ENCODE assay signal across 28 cellular contexts in genomic region chr10:115525141-115525540, GRCh38.
"Had no signal": no experiment of that assay in that cellular context is flagged by ENCODE, and none has a peak within 500 bp of the region (broad histone marks: within the 10 kb centered on the region; RNA-seq: fewer than 3 reads in every experiment).

No MANE protein-coding gene starts in this region.

- H3K4me1 ChIP-seq: gastrocnemius medialis, left lung, lower lobe of right lung, vagina had no signal

- H3K4me3 ChIP-seq: coronary artery, dorsolateral prefrontal cortex, gastrocnemius medialis, left lung, lower lobe of right lung, thoracic aorta, vagina had no signal

- H3K27me3 ChIP-seq: brain microvascular endothelial cell, dorsolateral prefrontal cortex, gastrocnemius medialis, left lung, vagina had no signal

- H3K9me3 ChIP-seq: gastrocnemius medialis had no signal

- H3K27ac ChIP-seq: brain microvascular endothelial cell, coronary artery, dorsolateral prefrontal cortex, gastrocnemius medialis, left lung, lower lobe of right lung, thoracic aorta, vagina, WERI-Rb-1 had no signal

- H3K36me3 ChIP-seq: brain microvascular endothelial cell, gastrocnemius medialis, left lung, lower lobe of right lung, thoracic aorta, vagina, WERI-Rb-1 had no signal

- DNase-seq: activated CD4-positive, alpha-beta memory T cell treated with anti-CD3 and anti-CD28 coated beads for 36 hours; activated CD4-positive, alpha-beta T cell treated with anti-CD3 and anti-CD28 coated beads for 48 hours; activated CD8-positive, alpha-beta memory T cell treated with anti-CD3 and anti-CD28 coated beads, Interleukin-2, amount 50 U/mL, for 4 hours; activated gamma-delta T cell treated with Interleukin-2 at 50 U/mL for 16 hours; activated naive CD4-positive, alpha-beta T cell treated with anti-CD3 and anti-CD28 coated beads, Interleukin-2, amount 50 U/mL, for 16 hours; activated T-cell treated with anti-CD3 and anti-CD28 coated beads, Interleukin-2, amount 50 U/mL, for 1 hour; amniotic stem cell; brain microvascular endothelial cell; dorsolateral prefrontal cortex; effector memory CD4-positive, alpha-beta T cell; erythroblast; gastrocnemius medialis; glutamatergic neuron; left lung; lower lobe of right lung; mesenchymal stem cell; posterior cingulate gyrus; right cardiac atrium; stimulated activated CD4-positive, alpha-beta T cell treated with anti-CD3 and anti-CD28 coated beads, Interleukin-2, amount 100 ng/mL, for 48 hours; T1000 had no signal

- H3K27me3 Mint-ChIP-seq: activated CD4-positive, alpha-beta memory T cell treated with anti-CD3 and anti-CD28 coated beads for 36 hours; natural killer cell treated with Interleukin-12 subunit alpha and Interleukin-12 subunit beta and Interleukin-15 and Interleukin-18, amount 100 ng/mL, for 72 hours; stimulated activated naive CD8-positive, alpha-beta T cell treated with anti-CD3 and anti-CD28 coated beads, Interleukin-15, Interleukin-2, amounts not matched to agents 100 ng/mL and 50 ng/mL, for 24 hours; type B pancreatic cell had no signal

- ATAC-seq: activated CD4-positive, CD25-positive, alpha-beta regulatory T cell treated with anti-CD3 and anti-CD28 coated beads, Interleukin-2, amount 50 U/mL, for 24 hours; gastrocnemius medialis; left lung; lower lobe of right lung; natural killer cell treated with Interleukin-12 subunit alpha and Interleukin-12 subunit beta and Interleukin-15 and Interleukin-18, amount 100 ng/mL, for 72 hours; right cardiac atrium had no signal

- H3K27ac Mint-ChIP-seq: activated CD4-positive, alpha-beta memory T cell treated with anti-CD3 and anti-CD28 coated beads for 36 hours; natural killer cell treated with Interleukin-12 subunit alpha and Interleukin-12 subunit beta and Interleukin-15 and Interleukin-18, amount 100 ng/mL, for 72 hours; stimulated activated naive CD8-positive, alpha-beta T cell treated with anti-CD3 and anti-CD28 coated beads, Interleukin-15, Interleukin-2, amounts not matched to agents 100 ng/mL and 50 ng/mL, for 24 hours; type B pancreatic cell had no signal

- H3K4me3 Mint-ChIP-seq: activated CD4-positive, alpha-beta memory T cell treated with anti-CD3 and anti-CD28 coated beads for 36 hours; natural killer cell treated with Interleukin-12 subunit alpha and Interleukin-12 subunit beta and Interleukin-15 and Interleukin-18, amount 100 ng/mL, for 72 hours; stimulated activated naive CD8-positive, alpha-beta T cell treated with anti-CD3 and anti-CD28 coated beads, Interleukin-15, Interleukin-2, amounts not matched to agents 100 ng/mL and 50 ng/mL, for 24 hours; type B pancreatic cell had no signal

- H3K36me3 Mint-ChIP-seq: type B pancreatic cell had no signal
